ENCODE assay signal across 2 cellular contexts in the genomic region with DNA sequence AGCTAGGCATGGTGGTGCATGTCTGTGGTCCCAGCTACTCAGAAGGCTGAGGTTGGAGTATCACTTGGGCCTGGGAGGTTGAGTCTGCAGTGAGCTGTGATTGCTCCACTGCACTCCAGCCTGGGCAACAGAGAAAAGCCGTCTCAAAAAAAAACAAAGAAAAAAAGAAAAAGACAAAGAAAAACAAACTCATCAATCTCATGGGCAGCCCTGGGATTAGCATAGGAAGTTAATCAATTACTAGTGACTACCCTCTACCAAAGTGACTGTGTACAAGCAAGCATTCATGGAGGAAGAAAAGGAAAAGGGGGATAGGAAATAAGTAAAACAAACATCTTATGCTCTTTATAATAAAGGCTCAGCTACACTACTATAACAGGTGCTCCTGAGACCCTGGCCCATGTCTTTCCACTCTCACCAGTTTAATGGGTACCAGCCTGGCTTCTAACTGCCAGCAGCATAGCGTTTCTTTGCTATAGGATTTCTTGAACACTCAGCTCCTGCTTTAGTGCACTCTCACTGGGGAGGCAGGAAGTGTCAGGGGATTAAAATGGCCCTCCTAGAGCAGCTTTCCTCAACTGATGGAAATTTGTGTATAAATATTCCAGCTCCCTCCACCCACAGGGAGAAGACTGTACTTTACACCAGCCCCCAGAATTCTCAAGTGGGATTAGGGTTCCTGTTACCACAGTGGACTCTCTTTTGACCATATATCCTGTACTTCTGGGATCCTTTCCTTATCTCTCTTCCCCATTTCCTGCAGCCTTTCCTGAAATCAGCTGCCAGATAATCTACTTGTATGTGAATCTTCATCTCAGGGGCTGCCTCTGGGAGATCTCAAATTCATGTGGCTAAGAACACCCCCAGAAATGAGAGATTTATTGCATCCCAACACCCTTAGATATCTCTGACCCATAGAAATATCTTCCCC.
TF ChIP-seq lines count a peak whose summit lies in the region.

No MANE protein-coding gene starts in this region.

TF ChIP-seq in IMR-90, 13 proteins besides CTCF, POLR2A, EP300 and RAD21:
- TF ChIP-seq, protein P1, sequence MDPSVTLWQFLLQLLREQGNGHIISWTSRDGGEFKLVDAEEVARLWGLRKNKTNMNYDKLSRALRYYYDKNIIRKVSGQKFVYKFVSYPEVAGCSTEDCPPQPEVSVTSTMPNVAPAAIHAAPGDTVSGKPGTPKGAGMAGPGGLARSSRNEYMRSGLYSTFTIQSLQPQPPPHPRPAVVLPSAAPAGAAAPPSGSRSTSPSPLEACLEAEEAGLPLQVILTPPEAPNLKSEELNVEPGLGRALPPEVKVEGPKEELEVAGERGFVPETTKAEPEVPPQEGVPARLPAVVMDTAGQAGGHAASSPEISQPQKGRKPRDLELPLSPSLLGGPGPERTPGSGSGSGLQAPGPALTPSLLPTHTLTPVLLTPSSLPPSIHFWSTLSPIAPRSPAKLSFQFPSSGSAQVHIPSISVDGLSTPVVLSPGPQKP (IDR thresholded peaks at IDR 0.05; ENCODE audit: borderline replicate concordance, low read depth, low read length) = no peak

TF ChIP-seq in K562, 482 proteins besides CTCF, POLR2A, EP300 and RAD21:
- TF ChIP-seq BCOR (IDR thresholded peaks at IDR 0.05) = no peak
- TF ChIP-seq MEIS2 (IDR thresholded peaks at IDR 0.05; ENCODE audit: partially characterized antibody) = peak; percentile 11
- TF ChIP-seq ZNF408 (CRISPR knock-in tag; IDR thresholded peaks at IDR 0.05; ENCODE audit: low read depth) = no peak
- peak; percentile 44 for TF ChIP-seq CBFA2T3 (IDR thresholded peaks at IDR 0.05)
- TF ChIP-seq MED1 (CRISPR knock-in tag; IDR thresholded peaks at IDR 0.05; ENCODE audit: borderline replicate concordance) = no peak
- no peak for TF ChIP-seq ZNF699 (CRISPR knock-in tag; IDR thresholded peaks at IDR 0.05; ENCODE audit: insufficient replicate concordance)
- TF ChIP-seq RBM17 (IDR thresholded peaks at IDR 0.05; ENCODE audit: borderline replicate concordance, low read depth, low read length) = no peak
- TF ChIP-seq NFYB (IDR thresholded peaks at IDR 0.05; ENCODE audit: extremely low read depth, insufficient read length) = no peak
- no peak for TF ChIP-seq ZNF354B (CRISPR knock-in tag; IDR thresholded peaks at IDR 0.05)
- TF ChIP-seq RBM25 (IDR thresholded peaks at IDR 0.05; ENCODE audit: low read depth, low read length, severe bottlenecking) = no peak
- TF ChIP-seq LCOR (CRISPR knock-in tag; IDR thresholded peaks at IDR 0.05) = no peak
- 0 out of 2 replicates have a peak, but pooled peaks have one; percentile 18 for TF ChIP-seq ARID1B (IDR thresholded peaks at IDR 0.05)
- no peak for TF ChIP-seq HMGN3 (IDR thresholded peaks at IDR 0.05; ENCODE audit: borderline replicate concordance, extremely low read depth, insufficient read length, low read depth, low read length)
- TF ChIP-seq, protein P2, sequence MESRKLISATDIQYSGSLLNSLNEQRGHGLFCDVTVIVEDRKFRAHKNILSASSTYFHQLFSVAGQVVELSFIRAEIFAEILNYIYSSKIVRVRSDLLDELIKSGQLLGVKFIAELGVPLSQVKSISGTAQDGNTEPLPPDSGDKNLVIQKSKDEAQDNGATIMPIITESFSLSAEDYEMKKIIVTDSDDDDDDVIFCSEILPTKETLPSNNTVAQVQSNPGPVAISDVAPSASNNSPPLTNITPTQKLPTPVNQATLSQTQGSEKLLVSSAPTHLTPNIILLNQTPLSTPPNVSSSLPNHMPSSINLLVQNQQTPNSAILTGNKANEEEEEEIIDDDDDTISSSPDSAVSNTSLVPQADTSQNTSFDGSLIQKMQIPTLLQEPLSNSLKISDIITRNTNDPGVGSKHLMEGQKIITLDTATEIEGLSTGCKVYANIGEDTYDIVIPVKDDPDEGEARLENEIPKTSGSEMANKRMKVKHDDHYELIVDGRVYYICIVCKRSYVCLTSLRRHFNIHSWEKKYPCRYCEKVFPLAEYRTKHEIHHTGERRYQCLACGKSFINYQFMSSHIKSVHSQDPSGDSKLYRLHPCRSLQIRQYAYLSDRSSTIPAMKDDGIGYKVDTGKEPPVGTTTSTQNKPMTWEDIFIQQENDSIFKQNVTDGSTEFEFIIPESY (CRISPR knock-in tag; IDR thresholded peaks at IDR 0.05) = no peak
- TF ChIP-seq ZNF764 (CRISPR knock-in tag; IDR thresholded peaks at IDR 0.05; ENCODE audit: low read depth) = no peak
- TF ChIP-seq, protein P3, sequence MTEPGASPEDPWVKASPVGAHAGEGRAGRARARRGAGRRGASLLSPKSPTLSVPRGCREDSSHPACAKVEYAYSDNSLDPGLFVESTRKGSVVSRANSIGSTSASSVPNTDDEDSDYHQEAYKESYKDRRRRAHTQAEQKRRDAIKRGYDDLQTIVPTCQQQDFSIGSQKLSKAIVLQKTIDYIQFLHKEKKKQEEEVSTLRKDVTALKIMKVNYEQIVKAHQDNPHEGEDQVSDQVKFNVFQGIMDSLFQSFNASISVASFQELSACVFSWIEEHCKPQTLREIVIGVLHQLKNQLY (CRISPR knock-in tag; conservative IDR thresholded peaks at IDR 0.05) = no peak
- TF ChIP-seq NCOA1 (IDR thresholded peaks at IDR 0.05; ENCODE audit: low read depth) = no peak
- no peak for TF ChIP-seq GATAD2A (IDR thresholded peaks at IDR 0.05)
- no peak for TF ChIP-seq POLR2AphosphoS5 (IDR thresholded peaks at IDR 0.05; ENCODE audit: control insufficient read depth, insufficient read depth, low read depth, low read length)
- TF ChIP-seq ZNF212 (CRISPR knock-in tag; IDR thresholded peaks at IDR 0.05) = no peak
- no peak for TF ChIP-seq TCF7L2 (IDR thresholded peaks at IDR 0.05; ENCODE audit: low read depth, low read length)
- no peak for TF ChIP-seq CBFA2T2 (conservative IDR thresholded peaks at IDR 0.05)
